In the genomic region with DNA sequence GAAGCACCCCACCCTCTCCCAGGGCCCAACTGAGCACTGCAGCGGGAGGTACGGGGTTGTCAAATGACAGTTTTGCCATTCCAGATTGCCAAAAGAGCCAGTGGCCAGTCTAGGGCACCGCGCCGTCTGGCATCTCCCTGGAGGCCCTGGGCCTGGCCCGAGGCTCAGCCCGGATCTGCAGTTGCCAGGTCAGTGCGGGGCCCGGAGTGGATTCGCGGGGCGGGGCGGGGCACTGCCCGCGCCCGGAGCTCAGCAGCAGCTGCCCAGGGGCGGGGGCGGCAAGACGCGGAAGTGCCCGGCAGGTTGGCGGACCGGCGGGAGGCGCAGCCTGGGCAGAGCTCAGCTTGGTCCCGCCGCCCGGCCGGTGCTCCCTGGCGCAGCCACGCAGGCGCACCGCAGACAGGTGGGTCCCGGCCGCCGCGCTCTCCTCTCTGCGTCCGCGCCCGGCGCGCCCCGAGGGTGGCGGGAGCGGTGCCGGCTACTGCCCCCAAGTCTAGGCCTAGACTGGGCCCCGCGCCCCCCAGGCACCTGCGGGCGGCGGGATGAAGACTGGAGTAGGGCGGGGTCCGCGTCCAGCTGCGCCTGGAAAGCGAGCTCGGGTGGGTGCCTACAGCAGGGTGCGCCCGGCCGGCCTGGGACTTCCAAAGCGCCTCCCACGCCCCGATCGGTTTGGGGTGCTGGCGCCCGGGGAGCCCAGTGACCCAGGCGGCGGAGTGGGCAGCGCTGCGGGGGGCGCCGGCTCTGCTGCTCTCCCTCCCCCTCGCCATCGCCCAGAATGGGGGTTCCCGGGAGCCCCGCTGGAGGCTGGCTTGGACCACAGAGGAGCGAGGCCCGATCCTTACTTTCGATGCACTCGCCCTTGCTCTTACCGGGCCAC, we compare ENCODE assay signal across 1 cellular context.
TF ChIP-seq lines count a peak whose summit lies in the region.

A gene with protein sequence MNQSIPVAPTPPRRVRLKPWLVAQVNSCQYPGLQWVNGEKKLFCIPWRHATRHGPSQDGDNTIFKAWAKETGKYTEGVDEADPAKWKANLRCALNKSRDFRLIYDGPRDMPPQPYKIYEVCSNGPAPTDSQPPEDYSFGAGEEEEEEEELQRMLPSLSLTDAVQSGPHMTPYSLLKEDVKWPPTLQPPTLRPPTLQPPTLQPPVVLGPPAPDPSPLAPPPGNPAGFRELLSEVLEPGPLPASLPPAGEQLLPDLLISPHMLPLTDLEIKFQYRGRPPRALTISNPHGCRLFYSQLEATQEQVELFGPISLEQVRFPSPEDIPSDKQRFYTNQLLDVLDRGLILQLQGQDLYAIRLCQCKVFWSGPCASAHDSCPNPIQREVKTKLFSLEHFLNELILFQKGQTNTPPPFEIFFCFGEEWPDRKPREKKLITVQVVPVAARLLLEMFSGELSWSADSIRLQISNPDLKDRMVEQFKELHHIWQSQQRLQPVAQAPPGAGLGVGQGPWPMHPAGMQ (plus strand): TSS at position 281 of the 877 bp plus-strand sequence. CDS start 4,155 bp downstream, outside the sequence.

TF ChIP-seq in HEK293, 187 proteins besides CTCF, POLR2A, EP300 and RAD21 (continued from another document and continues in another):
- TF ChIP-seq, protein P1, sequence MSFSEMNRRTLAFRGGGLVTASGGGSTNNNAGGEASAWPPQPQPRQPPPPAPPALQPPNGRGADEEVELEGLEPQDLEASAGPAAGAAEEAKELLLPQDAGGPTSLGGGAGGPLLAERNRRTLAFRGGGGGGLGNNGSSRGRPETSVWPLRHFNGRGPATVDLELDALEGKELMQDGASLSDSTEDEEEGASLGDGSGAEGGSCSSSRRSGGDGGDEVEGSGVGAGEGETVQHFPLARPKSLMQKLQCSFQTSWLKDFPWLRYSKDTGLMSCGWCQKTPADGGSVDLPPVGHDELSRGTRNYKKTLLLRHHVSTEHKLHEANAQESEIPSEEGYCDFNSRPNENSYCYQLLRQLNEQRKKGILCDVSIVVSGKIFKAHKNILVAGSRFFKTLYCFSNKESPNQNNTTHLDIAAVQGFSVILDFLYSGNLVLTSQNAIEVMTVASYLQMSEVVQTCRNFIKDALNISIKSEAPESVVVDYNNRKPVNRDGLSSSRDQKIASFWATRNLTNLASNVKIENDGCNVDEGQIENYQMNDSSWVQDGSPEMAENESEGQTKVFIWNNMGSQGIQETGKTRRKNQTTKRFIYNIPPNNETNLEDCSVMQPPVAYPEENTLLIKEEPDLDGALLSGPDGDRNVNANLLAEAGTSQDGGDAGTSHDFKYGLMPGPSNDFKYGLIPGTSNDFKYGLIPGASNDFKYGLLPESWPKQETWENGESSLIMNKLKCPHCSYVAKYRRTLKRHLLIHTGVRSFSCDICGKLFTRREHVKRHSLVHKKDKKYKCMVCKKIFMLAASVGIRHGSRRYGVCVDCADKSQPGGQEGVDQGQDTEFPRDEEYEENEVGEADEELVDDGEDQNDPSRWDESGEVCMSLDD (tag by site-specific recombination; IDR thresholded peaks at IDR 0.05) = peak; percentile 72; the same call in 1 of the 2 replicates
- TF ChIP-seq SCRT2 (tag by site-specific recombination; IDR thresholded peaks at IDR 0.05) (peak; percentile 67), ZNF157 (tag by site-specific recombination; IDR thresholded peaks at IDR 0.05) (no peak), ZNF560 (tag by site-specific recombination; IDR thresholded peaks at IDR 0.05; ENCODE audit: borderline replicate concordance) (no peak), ZNF239 (tag by site-specific recombination; IDR thresholded peaks at IDR 0.05) (no peak), MYNN (tag by site-specific recombination; IDR thresholded peaks at IDR 0.05; ENCODE audit: borderline replicate concordance) (no peak), HOXA7 (CRISPR knock-in tag; IDR thresholded peaks at IDR 0.05; ENCODE audit: borderline replicate concordance) (no peak), ZNF202 (tag by site-specific recombination; IDR thresholded peaks at IDR 0.05; ENCODE audit: borderline replicate concordance) (no peak), YY2 (tag by site-specific recombination; IDR thresholded peaks at IDR 0.05) (no peak), ZNF132 (tag by site-specific recombination; IDR thresholded peaks at IDR 0.05; ENCODE audit: borderline replicate concordance) (no peak), ZNF658 (tag by site-specific recombination; IDR thresholded peaks at IDR 0.05) (no peak), ZNF514 (tag by site-specific recombination; IDR thresholded peaks at IDR 0.05) (no peak), ZSCAN16 (tag by site-specific recombination; IDR thresholded peaks at IDR 0.05) (no peak), ZNF423 (tag by site-specific recombination; IDR thresholded peaks at IDR 0.05) (peak; percentile 83), ZNF302 (tag by site-specific recombination; IDR thresholded peaks at IDR 0.05; ENCODE audit: low read depth) (no peak), EGR2 (tag by site-specific recombination; IDR thresholded peaks at IDR 0.05; ENCODE audit: low read depth) (no peak), ZNF654 (tag by site-specific recombination; IDR thresholded peaks at IDR 0.05; ENCODE audit: low read depth) (no peak), ZBTB17 (tag by site-specific recombination; IDR thresholded peaks at IDR 0.05) (peak; percentile 14; the same call in 1 of the 2 replicates), BCL11B (tag by site-specific recombination; IDR thresholded peaks at IDR 0.05; ENCODE audit: low read depth) (no peak), ZNF138 (tag by site-specific recombination; IDR thresholded peaks at IDR 0.05; ENCODE audit: borderline replicate concordance) (no peak), ZNF324 (tag by site-specific recombination; IDR thresholded peaks at IDR 0.05) (no peak), SP2 (tag by site-specific recombination; IDR thresholded peaks at IDR 0.05) (peak; percentile 53), FEZF1 (tag by site-specific recombination; IDR thresholded peaks at IDR 0.05) (no peak), SETDB1 (IDR thresholded peaks at IDR 0.05; ENCODE audit: insufficient read length, low read length) (no peak), ZNF473 (tag by site-specific recombination; IDR thresholded peaks at IDR 0.05) (no peak), ZNF623 (tag by site-specific recombination; IDR thresholded peaks at IDR 0.05) (no peak), ZNF175 (tag by site-specific recombination; IDR thresholded peaks at IDR 0.05) (no peak), ZNF121 (tag by site-specific recombination; IDR thresholded peaks at IDR 0.05) (no peak; the same call in 1 of the 2 replicates), ZNF433 (tag by site-specific recombination; IDR thresholded peaks at IDR 0.05; ENCODE audit: low read depth) (no peak), ZNF354C (tag by site-specific recombination; IDR thresholded peaks at IDR 0.05; ENCODE audit: borderline replicate concordance, low read depth) (no peak), ZNF677 (tag by site-specific recombination; IDR thresholded peaks at IDR 0.05) (no peak), ATF2 (tag by site-specific recombination; IDR thresholded peaks at IDR 0.05; ENCODE audit: low read depth) (no peak), ZSCAN18 (tag by site-specific recombination; IDR thresholded peaks at IDR 0.05) (no peak), ZNF19 (tag by site-specific recombination; IDR thresholded peaks at IDR 0.05; ENCODE audit: low read depth) (no peak), ZNF18 (tag by site-specific recombination; IDR thresholded peaks at IDR 0.05) (no peak), ZNF704 (tag by site-specific recombination; IDR thresholded peaks at IDR 0.05) (no peak), ZNF660 (tag by site-specific recombination; IDR thresholded peaks at IDR 0.05) (peak; percentile 11; the same call in 1 of the 2 replicates), ZNF214 (tag by site-specific recombination; IDR thresholded peaks at IDR 0.05; ENCODE audit: borderline replicate concordance) (no peak), ZNF701 (tag by site-specific recombination; IDR thresholded peaks at IDR 0.05) (no peak), ZNF561 (tag by site-specific recombination; IDR thresholded peaks at IDR 0.05; ENCODE audit: borderline replicate concordance) (peak; percentile 68; the same call in 1 of the 2 replicates), SP7 (tag by site-specific recombination; IDR thresholded peaks at IDR 0.05) (no peak), WT1 (tag by site-specific recombination; IDR thresholded peaks at IDR 0.05) (no peak), ZBTB49 (tag by site-specific recombination; IDR thresholded peaks at IDR 0.05; ENCODE audit: low read depth) (no peak), ZXDB (tag by site-specific recombination; IDR thresholded peaks at IDR 0.05) (no peak), ZNF626 (tag by site-specific recombination; IDR thresholded peaks at IDR 0.05) (no peak), TRIM28 (IDR thresholded peaks at IDR 0.05; ENCODE audit: borderline replicate concordance, low read length) (no peak)
- TF ChIP-seq, protein P2, sequence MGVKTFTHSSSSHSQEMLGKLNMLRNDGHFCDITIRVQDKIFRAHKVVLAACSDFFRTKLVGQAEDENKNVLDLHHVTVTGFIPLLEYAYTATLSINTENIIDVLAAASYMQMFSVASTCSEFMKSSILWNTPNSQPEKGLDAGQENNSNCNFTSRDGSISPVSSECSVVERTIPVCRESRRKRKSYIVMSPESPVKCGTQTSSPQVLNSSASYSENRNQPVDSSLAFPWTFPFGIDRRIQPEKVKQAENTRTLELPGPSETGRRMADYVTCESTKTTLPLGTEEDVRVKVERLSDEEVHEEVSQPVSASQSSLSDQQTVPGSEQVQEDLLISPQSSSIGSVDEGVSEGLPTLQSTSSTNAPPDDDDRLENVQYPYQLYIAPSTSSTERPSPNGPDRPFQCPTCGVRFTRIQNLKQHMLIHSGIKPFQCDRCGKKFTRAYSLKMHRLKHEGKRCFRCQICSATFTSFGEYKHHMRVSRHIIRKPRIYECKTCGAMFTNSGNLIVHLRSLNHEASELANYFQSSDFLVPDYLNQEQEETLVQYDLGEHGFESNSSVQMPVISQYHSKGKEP (tag by site-specific recombination; IDR thresholded peaks at IDR 0.05) = no peak
- TF ChIP-seq, protein P3, sequence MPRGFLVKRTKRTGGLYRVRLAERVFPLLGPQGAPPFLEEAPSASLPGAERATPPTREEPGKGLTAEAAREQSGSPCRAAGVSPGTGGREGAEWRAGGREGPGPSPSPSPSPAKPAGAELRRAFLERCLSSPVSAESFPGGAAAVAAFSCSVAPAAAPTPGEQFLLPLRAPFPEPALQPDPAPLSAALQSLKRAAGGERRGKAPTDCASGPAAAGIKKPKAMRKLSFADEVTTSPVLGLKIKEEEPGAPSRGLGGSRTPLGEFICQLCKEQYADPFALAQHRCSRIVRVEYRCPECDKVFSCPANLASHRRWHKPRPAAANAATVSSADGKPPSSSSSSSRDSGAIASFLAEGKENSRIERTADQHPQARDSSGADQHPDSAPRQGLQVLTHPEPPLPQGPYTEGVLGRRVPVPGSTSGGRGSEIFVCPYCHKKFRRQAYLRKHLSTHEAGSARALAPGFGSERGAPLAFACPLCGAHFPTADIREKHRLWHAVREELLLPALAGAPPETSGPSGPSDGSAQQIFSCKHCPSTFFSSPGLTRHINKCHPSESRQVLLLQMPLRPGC (tag by site-specific recombination; IDR thresholded peaks at IDR 0.05) = no peak
